In genomic region chr1:40637617-40638016, GRCh38 we compare ENCODE assay signal across 22 cellular contexts. TPM values are rescaled to one million over a fixed set of nuclear protein-coding genes. Genes with fewer than 3 reads are reported as not detected.
DNase-seq lines count a peak whose midpoint lies in the region; ATAC-seq and TF ChIP-seq lines count a peak whose summit lies in the region.
"Had no signal": no experiment of that assay in that cellular context is flagged by ENCODE, and none has a peak within 500 bp of the region (broad histone marks: within the 10 kb centered on the region; RNA-seq: fewer than 3 reads in every experiment).

No MANE protein-coding gene starts in this region.

- H3K36me3 ChIP-seq in osteoblast (ENCODE audit: insufficient read depth, low read length), result no peaks in the 10 kb centered on the region
- H3K36me3 ChIP-seq in PC-3 (ENCODE audit: low read depth, low read length), result no peaks in the 10 kb centered on the region
- no peaks in the 10 kb centered on the region for H3K36me3 ChIP-seq in uterus
- H3K36me3 ChIP-seq: HAP-1, Peyer's patch had no signal

- POLR2A ChIA-PET in PC-3 (lab: Charles Lee; ENCODE audit: unreplicated experiment), result no interaction called here

- H3K27me3 ChIP-seq in osteoblast (ENCODE audit: insufficient read depth, low read length) (peaks cover 2% of the 10 kb centered on the region), PC-3 (ENCODE audit: low read length) (no peaks in the 10 kb centered on the region), uterus (no peaks in the 10 kb centered on the region)
- H3K27me3 ChIP-seq: Peyer's patch had no signal

- H3K4me2 ChIP-seq in osteoblast (ENCODE audit: insufficient read depth, low read length) (no peak overlapping the region), PC-3 (ENCODE audit: low read length) (no peak overlapping the region)
- H3K4me2 ChIP-seq: A549 had no signal

- no TSS peak for BruUV-seq in PC-3 (replicated peaks; lab: Mats Ljungman, UMichigan)

- no peaks in the 10 kb centered on the region for H3K36me3 Mint-ChIP-seq in activated naive CD4-positive, alpha-beta T cell treated with anti-CD3 and anti-CD28 coated beads, Interleukin-2, amount 50 U/mL, for 72 hours
- H3K36me3 Mint-ChIP-seq in activated T-helper 17 cell treated with anti-CD3 and anti-CD28 coated beads, Interleukin-2, amount 50 U/mL, for 72 hours (ENCODE audit: low read depth), result no peaks in the 10 kb centered on the region

- peak overlapping the region; percentile 46 to 79 for H3K27ac Mint-ChIP-seq in activated naive CD4-positive, alpha-beta T cell treated with anti-CD3 and anti-CD28 coated beads, Interleukin-2, amount 50 U/mL, for 72 hours
- H3K27ac Mint-ChIP-seq in activated T-helper 17 cell treated with anti-CD3 and anti-CD28 coated beads, Interleukin-2, amount 50 U/mL, for 72 hours, result peak overlapping the region; percentile 23
- H3K27ac Mint-ChIP-seq: B cell had no signal

- no peaks in the 10 kb centered on the region for H3K4me1 ChIP-seq in osteoblast (ENCODE audit: insufficient read depth, low read length)
- H3K4me1 ChIP-seq in PC-3 (ENCODE audit: insufficient read depth, low read length), result no peaks in the 10 kb centered on the region
- no peaks in the 10 kb centered on the region for H3K4me1 ChIP-seq in uterus
- H3K4me1 ChIP-seq: A549, Caco-2, HAP-1 had no signal

- H3K9me3 Mint-ChIP-seq in activated naive CD4-positive, alpha-beta T cell treated with anti-CD3 and anti-CD28 coated beads, Interleukin-2, amount 50 U/mL, for 72 hours, result no peaks in the 10 kb centered on the region
- no peaks in the 10 kb centered on the region for H3K9me3 Mint-ChIP-seq in activated T-helper 17 cell treated with anti-CD3 and anti-CD28 coated beads, Interleukin-2, amount 50 U/mL, for 72 hours
- H3K9me3 Mint-ChIP-seq: CD4-positive, CD25-positive, alpha-beta regulatory T cell had no signal

- TF ChIP-seq CTCF in osteoblast (IDR thresholded peaks at IDR 0.05; ENCODE audit: extremely low read depth, low read depth, low read length) (no peak), PC-3 (conservative IDR thresholded peaks at IDR 0.05; ENCODE audit: low read depth, low read length) (no peak), uterus (IDR thresholded peaks at IDR 0.05) (no peak)

- no peak overlapping the region for H3K4me3 ChIP-seq in osteoblast (ENCODE audit: insufficient read depth, low read length)
- no peak overlapping the region for H3K4me3 ChIP-seq in PC-3 (ENCODE audit: low read length)
- no peak overlapping the region for H3K4me3 ChIP-seq in uterus
- H3K4me3 ChIP-seq: A549, GM23248, HAP-1, Peyer's patch had no signal

- H2AFZ ChIP-seq in osteoblast (ENCODE audit: low read length) (no peak overlapping the region), PC-3 (ENCODE audit: low read length) (no peak overlapping the region)
- H2AFZ ChIP-seq: GM23248 had no signal

- ATAC-seq in activated naive CD4-positive, alpha-beta T cell treated with anti-CD3 and anti-CD28 coated beads, Interleukin-2, amount 50 U/mL, for 72 hours, result peak in 1 of 2 donors; percentile 44
- ATAC-seq in activated T-helper 17 cell treated with anti-CD3 and anti-CD28 coated beads, Interleukin-2, amount 50 U/mL, for 72 hours (replicated peaks), result no peak
- ATAC-seq in PC-3, result no peak
- ATAC-seq: A549 had no signal

- peaks cover 3% of the 10 kb centered on the region for H4K20me1 ChIP-seq in osteoblast (ENCODE audit: insufficient read depth, low read length)
- no peaks in the 10 kb centered on the region for H4K20me1 ChIP-seq in PC-3 (ENCODE audit: low read length)

- H3K27me3 Mint-ChIP-seq in activated T-helper 17 cell treated with anti-CD3 and anti-CD28 coated beads, Interleukin-2, amount 50 U/mL, for 72 hours, result no peaks in the 10 kb centered on the region
- H3K27me3 Mint-ChIP-seq: B cell had no signal

- H3K9ac ChIP-seq in PC-3 (ENCODE audit: low read length), result no peak overlapping the region
- H3K9ac ChIP-seq: GM23248 had no signal

- H3K79me2 ChIP-seq in osteoblast (ENCODE audit: insufficient read depth, low read length), result no peaks in the 10 kb centered on the region
- no peaks in the 10 kb centered on the region for H3K79me2 ChIP-seq in PC-3 (ENCODE audit: low read length)

- DNase-seq in activated naive CD4-positive, alpha-beta T cell treated with anti-CD3 and anti-CD28 coated beads, Interleukin-2, amount 50 U/mL, for 72 hours (ENCODE audit: low spot score in 2 of 2), result no peak
- DNase-seq in activated naive CD4-positive, alpha-beta T cell treated with Interleukin-2 at 50 U/mL for 16 hours, result no peak
- DNase-seq in osteoblast (ENCODE audit: insufficient read length, low spot score, missing footprints) (peak; percentile 5), DMS114 treated with DMSO at 0.1 percent for 48 hours (lab: John Stamatoyannopoulos, UW; ENCODE audit: unreplicated experiment) (no peak), PC-3 (no peak), uterus (no peak)
- DNase-seq: Caco-2; CD4-positive, CD25-positive, alpha-beta regulatory T cell; DMS 273 treated with DMSO at 0.1 percent for 48 hours; DND-41; Karpas-422; MV-4-11; NCI-H1105 treated with DMSO at 0.1 percent for 48 hours; NCI-H2029 treated with DMSO at 0.1 percent for 48 hours; NCI-H2171; NCI-H524 treated with DMSO at 0.1 percent for 48 hours; Peyer's patch had no signal

- peaks cover 7% of the 10 kb centered on the region for H3K4me1 Mint-ChIP-seq in activated T-helper 17 cell treated with anti-CD3 and anti-CD28 coated beads, Interleukin-2, amount 50 U/mL, for 72 hours

- no peaks in the 10 kb centered on the region for H3K9me2 ChIP-seq in PC-3 (replicated peaks; ENCODE audit: low read length)

- CTCF ChIA-PET in PC-3 (lab: Charles Lee), result no interaction called here

- intact Hi-C loops in PC-3 (cut with micrococcal nuclease) (no loop called here), uterus (cut with DNase I; ENCODE audit: low total_unique reads) (no loop called here)

- H3K27ac ChIP-seq in osteoblast (ENCODE audit: low read depth, low read length) (no peak overlapping the region), PC-3 (ENCODE audit: low read length) (no peak overlapping the region), uterus (no peak overlapping the region)
- H3K27ac ChIP-seq: A549, GM23248, Peyer's patch had no signal

- TF ChIP-seq POLR2A in uterus (IDR thresholded peaks at IDR 0.05), result no peak

- H3F3A ChIP-seq in PC-3 (ENCODE audit: low read length, unreplicated experiment), result no peaks in the 10 kb centered on the region

- no peak overlapping the region for H3K4me3 Mint-ChIP-seq in activated T-helper 17 cell treated with anti-CD3 and anti-CD28 coated beads, Interleukin-2, amount 50 U/mL, for 72 hours
- H3K4me3 Mint-ChIP-seq: B cell; CD4-positive, CD25-positive, alpha-beta regulatory T cell had no signal

- H3K9me3 ChIP-seq in osteoblast (ENCODE audit: low read depth, low read length) (no peaks in the 10 kb centered on the region), PC-3 (ENCODE audit: low read length) (no peaks in the 10 kb centered on the region), uterus (no peaks in the 10 kb centered on the region)
- H3K9me3 ChIP-seq: A549, Caco-2, HAP-1, Peyer's patch had no signal

RNA-seq across cellular contexts. Expression of gene RIMS3, which starts 27.9 kb away (rescaled TPM):
- total RNA-seq in activated naive CD4-positive, alpha-beta T cell treated with anti-CD3 and anti-CD28 coated beads, Interleukin-2, amount 50 U/mL, for 72 hours, result 1 to 10 TPM; 6.9 to 8.3 TPM
- total RNA-seq in activated T-helper 17 cell treated with anti-CD3 and anti-CD28 coated beads, Interleukin-2, amount 50 U/mL, for 72 hours, result 1 to 10 TPM; 3.0 to 4.2 TPM
- total RNA-seq in osteoblast, result 3.5 and 6.2 TPM in 2 replicates
- total RNA-seq in PC-3 (2014; rRNA removed), result 2.9 and 4.2 TPM in 2 replicates
- total RNA-seq in uterus, result 10 to 100 TPM in 1 of 4 donors, 1 to 10 TPM in 3; 1.8 to 14.0 (median 5.4) TPM
- total RNA-seq: GM23248 had no signal

RNA-seq across cellular contexts. Expression of gene NFYC, which starts 53.9 kb away (rescaled TPM):
- total RNA-seq in activated naive CD4-positive, alpha-beta T cell treated with anti-CD3 and anti-CD28 coated beads, Interleukin-2, amount 50 U/mL, for 72 hours, result 10 to 100 TPM; 58.9 to 62.5 TPM
- 10 to 100 TPM; 61.2 to 65.2 TPM for total RNA-seq in activated T-helper 17 cell treated with anti-CD3 and anti-CD28 coated beads, Interleukin-2, amount 50 U/mL, for 72 hours
- total RNA-seq in osteoblast (24.2 TPM in 2 replicates), PC-3 (2014; rRNA removed) (49.4 and 52.6 TPM in 2 replicates), uterus (10 to 100 TPM; 31.8 to 63.3 (median 44.0) TPM)
